ENCODE assay signal across 8 cellular contexts in genomic region chr17:7549401-7550055, GRCh38. TPM values are rescaled to one million over a fixed set of nuclear protein-coding genes. Genes with fewer than 3 reads are reported as not detected.
DNase-seq lines count a peak whose midpoint lies in the region; ATAC-seq and TF ChIP-seq lines count a peak whose summit lies in the region.

No MANE protein-coding gene starts in this region.

- peak overlapping the region; percentile 69 for H3K27ac ChIP-seq in CD4-positive, CD25-positive, alpha-beta regulatory T cell (ENCODE audit: insufficient read depth, low read length, poor library complexity, severe bottlenecking)
- H3K27ac ChIP-seq in ectodermal cell (ENCODE audit: insufficient read depth, low read depth, low read length, poor library complexity, severe bottlenecking) (no peak overlapping the region), muscle layer of colon (ENCODE audit: low read depth, low read length) (peak overlapping the region; percentile 97), tibial artery (peak overlapping the region; percentile 90 to 93)

- TF ChIP-seq CTCF in WTC11 (IDR thresholded peaks at IDR 0.05) (no peak), tibial artery (IDR thresholded peaks at IDR 0.05) (no peak)

- DNase-seq in CD4-positive, CD25-positive, alpha-beta regulatory T cell: peak; percentile 15 to 87 (median 42)
- DNase-seq in WTC11 (ENCODE audit: low spot score): no peak
- no peak for DNase-seq in tibial artery
- no peak for DNase-seq in islet precursor cell

- WGBS in ectodermal cell, 2 experiments: 81 to 83% methylated on average over 20 of the region's 20 CpGs

- intact Hi-C loops in tibial artery (cut with DNase I; ENCODE audit: low total_unique reads): no loop called here

- H3K4me3 Mint-ChIP-seq in CD4-positive, CD25-positive, alpha-beta regulatory T cell: peak overlapping the region; percentile 89 to 96 (median 92)
- H3K4me3 Mint-ChIP-seq in WTC11: peak overlapping the region; percentile 54

- POLR2A ChIA-PET in WTC11 (lab: Charles Lee): interaction anchor here (1.0 to 1.5 kb wide), 3 partner anchors 11 to 200 kb away, joined by 3 to 6 read pairs (median 3); partner anchors contain the start of genes TP53 and WRAP53

- H3K27ac Mint-ChIP-seq in CD4-positive, CD25-positive, alpha-beta regulatory T cell: peak overlapping the region; percentile 88 to 97 (median 92)
- H3K27ac Mint-ChIP-seq in WTC11: no peak overlapping the region

- H3K9ac ChIP-seq in muscle layer of colon (ENCODE audit: low read length): peak overlapping the region; percentile 83

- peaks cover 16% of the 10 kb centered on the region for H3K36me3 Mint-ChIP-seq in CD4-positive, CD25-positive, alpha-beta regulatory T cell
- no peaks in the 10 kb centered on the region for H3K36me3 Mint-ChIP-seq in WTC11

- no peaks in the 10 kb centered on the region for H3K27me3 Mint-ChIP-seq in CD4-positive, CD25-positive, alpha-beta regulatory T cell
- H3K27me3 Mint-ChIP-seq in WTC11 (ENCODE audit: low read depth): peaks cover 10% of the 10 kb centered on the region

- no peaks in the 10 kb centered on the region for H3K36me3 ChIP-seq in CD4-positive, CD25-positive, alpha-beta regulatory T cell (ENCODE audit: control insufficient read depth, insufficient read depth, low read length)
- H3K36me3 ChIP-seq in ectodermal cell (ENCODE audit: control insufficient read depth, insufficient read depth, low read length): no peaks in the 10 kb centered on the region
- H3K36me3 ChIP-seq in muscle layer of colon (ENCODE audit: insufficient read depth, low read length): peaks cover 20% of the 10 kb centered on the region
- peaks cover 3 to 24% (median 13%) of the 10 kb centered on the region in 3 donors for H3K36me3 ChIP-seq in tibial artery

- ATAC-seq in CD4-positive, CD25-positive, alpha-beta regulatory T cell (ENCODE audit: low read depth in 2 of 2): peak; percentile 56 to 63
- ATAC-seq in WTC11: peak; percentile 16
- ATAC-seq in HG03442 (IDR thresholded peaks at IDR 0.05; ENCODE audit: unreplicated experiment): no peak
- ATAC-seq in HG02798 (IDR thresholded peaks at IDR 0.05; ENCODE audit: poor library complexity, unreplicated experiment): no peak

- H3K27me3 ChIP-seq in CD4-positive, CD25-positive, alpha-beta regulatory T cell (ENCODE audit: control insufficient read depth, insufficient read depth, low read length): no peaks in the 10 kb centered on the region
- H3K27me3 ChIP-seq in ectodermal cell (ENCODE audit: control insufficient read depth, insufficient read depth, low read length, poor library complexity, severe bottlenecking): peaks cover 20% of the 10 kb centered on the region
- H3K27me3 ChIP-seq in muscle layer of colon (ENCODE audit: control insufficient read depth in 1 of 2, insufficient read depth in 2 of 2, low read length in 2 of 2): no peaks in the 10 kb centered on the region
- H3K27me3 ChIP-seq in tibial artery: no peaks in the 10 kb centered on the region

- CTCF ChIA-PET in WTC11 (lab: Charles Lee): interaction anchor here (1.0 to 2.0 kb wide), 4 partner anchors 9 to 34 kb away, joined by 3 to 19 read pairs (median 5); partner anchors contain the start of gene TNFSF13

- peaks cover 5 to 63% (median 47%) of the 10 kb centered on the region in 4 donors for H3K4me1 Mint-ChIP-seq in CD4-positive, CD25-positive, alpha-beta regulatory T cell
- H3K4me1 Mint-ChIP-seq in WTC11: peaks cover 6% of the 10 kb centered on the region

- H3K9me3 Mint-ChIP-seq in CD4-positive, CD25-positive, alpha-beta regulatory T cell: no peaks in the 10 kb centered on the region
- no peaks in the 10 kb centered on the region for H3K9me3 Mint-ChIP-seq in WTC11

- H3K4me3 ChIP-seq in CD4-positive, CD25-positive, alpha-beta regulatory T cell (ENCODE audit: low read depth, low read length): peak overlapping the region; percentile 70
- peak overlapping the region; percentile 54 for H3K4me3 ChIP-seq in ectodermal cell (ENCODE audit: insufficient read depth, low read depth, low read length)
- H3K4me3 ChIP-seq in muscle layer of colon (ENCODE audit: low read depth in 1 of 2, low read length in 2 of 2): peak overlapping the region; percentile 43 to 87
- H3K4me3 ChIP-seq in tibial artery: peak overlapping the region; percentile 68 to 75

- H3K9me3 ChIP-seq in CD4-positive, CD25-positive, alpha-beta regulatory T cell (ENCODE audit: control insufficient read depth in 2 of 2, low read length in 2 of 2): no peaks in the 10 kb centered on the region
- no peaks in the 10 kb centered on the region for H3K9me3 ChIP-seq in ectodermal cell (ENCODE audit: control insufficient read depth, low read length)
- H3K9me3 ChIP-seq in muscle layer of colon (ENCODE audit: low read length): no peaks in the 10 kb centered on the region
- no peaks in the 10 kb centered on the region for H3K9me3 ChIP-seq in tibial artery

- peaks cover 51% of the 10 kb centered on the region for H3K4me1 ChIP-seq in CD4-positive, CD25-positive, alpha-beta regulatory T cell (ENCODE audit: control insufficient read depth, insufficient read depth, low read length, poor library complexity, severe bottlenecking)
- H3K4me1 ChIP-seq in ectodermal cell (ENCODE audit: control insufficient read depth, insufficient read depth, low read length) (no peaks in the 10 kb centered on the region), muscle layer of colon (ENCODE audit: insufficient read depth, low read length) (peaks cover 9% of the 10 kb centered on the region), tibial artery (peaks cover 0 to 18% (median 15%) of the 10 kb centered on the region in 4 donors)

TF ChIP-seq in WTC11, 78 proteins besides CTCF, POLR2A, EP300 and RAD21 (continues in another document):
- TF ChIP-seq ZBTB21 (CRISPR knock-in tag; IDR thresholded peaks at IDR 0.05; ENCODE audit: borderline replicate concordance): no peak
- TF ChIP-seq ZMAT4 (CRISPR knock-in tag; IDR thresholded peaks at IDR 0.05): no peak
- no peak for TF ChIP-seq SOX15 (CRISPR knock-in tag; IDR thresholded peaks at IDR 0.05)
- no peak for TF ChIP-seq E2F5 (CRISPR knock-in tag; IDR thresholded peaks at IDR 0.05)
- TF ChIP-seq FOXP1 (CRISPR knock-in tag; IDR thresholded peaks at IDR 0.05; ENCODE audit: borderline replicate concordance): no peak
- TF ChIP-seq CDX4 (CRISPR knock-in tag; IDR thresholded peaks at IDR 0.05; ENCODE audit: borderline replicate concordance): no peak
- no peak for TF ChIP-seq MAX (CRISPR knock-in tag; IDR thresholded peaks at IDR 0.05)
- TF ChIP-seq RORB (CRISPR knock-in tag; IDR thresholded peaks at IDR 0.05): no peak
- TF ChIP-seq ETV6 (CRISPR knock-in tag; IDR thresholded peaks at IDR 0.05): no peak

RNA-seq across cellular contexts. Expression of gene TNFSF12, which starts 0.7 kb away (rescaled TPM):
- 46.9 TPM for total RNA-seq in CD4-positive, CD25-positive, alpha-beta regulatory T cell
- polyA plus RNA-seq in CD4-positive, CD25-positive, alpha-beta regulatory T cell: 10 to 100 TPM; 35.5 to 49.6 (median 41.9) TPM
- 8.1 to 10.5 TPM (median 10.2 TPM) in 3 replicates for total RNA-seq in WTC11 (2021)
- polyA plus RNA-seq in ectodermal cell (2013, experiment 1 of 4): 1.8 TPM
- polyA plus RNA-seq in ectodermal cell (2013, experiment 2 of 4): 2.6 TPM
- 2.9 TPM for polyA plus RNA-seq in ectodermal cell (2013, experiment 3 of 4)
- 2.4 TPM for polyA plus RNA-seq in ectodermal cell (2013, experiment 4 of 4)

RNA-seq across cellular contexts. Expression of gene TNFSF13, which starts 9.0 kb away (rescaled TPM):
- 1.6 TPM for total RNA-seq in CD4-positive, CD25-positive, alpha-beta regulatory T cell
- polyA plus RNA-seq in CD4-positive, CD25-positive, alpha-beta regulatory T cell: under 1 TPM in 3 of 4 donors, not detected in 1; 0.41 to 0.52 (median 0.44) TPM
- total RNA-seq in WTC11 (2021): 2.2 to 3.2 TPM (median 2.9 TPM) in 3 replicates
- polyA plus RNA-seq in ectodermal cell (2013, experiment 1 of 4): 2.6 TPM
- polyA plus RNA-seq in ectodermal cell (2013, experiment 2 of 4): 2.9 TPM
- 2.9 TPM for polyA plus RNA-seq in ectodermal cell (2013, experiment 3 of 4)
- polyA plus RNA-seq in ectodermal cell (2013, experiment 4 of 4): 1.8 TPM

RNA-seq across cellular contexts. Expression of gene SENP3, which starts 12.2 kb away (rescaled TPM):
- total RNA-seq in CD4-positive, CD25-positive, alpha-beta regulatory T cell: 30.7 TPM
- 10 to 100 TPM; 10.1 to 16.1 (median 11.8) TPM for polyA plus RNA-seq in CD4-positive, CD25-positive, alpha-beta regulatory T cell
- 72.2 to 85.4 TPM (median 75.2 TPM) in 3 replicates for total RNA-seq in WTC11 (2021)
- 80.1 TPM for polyA plus RNA-seq in ectodermal cell (2013, experiment 1 of 4)
- 91.7 TPM for polyA plus RNA-seq in ectodermal cell (2013, experiment 2 of 4)
- 62.8 TPM for polyA plus RNA-seq in ectodermal cell (2013, experiment 3 of 4)
- polyA plus RNA-seq in ectodermal cell (2013, experiment 4 of 4): 76.9 TPM

RNA-seq across cellular contexts. Expression of gene CD68, which starts 29.9 kb away (rescaled TPM):
- 0.25 TPM for total RNA-seq in CD4-positive, CD25-positive, alpha-beta regulatory T cell
- polyA plus RNA-seq in CD4-positive, CD25-positive, alpha-beta regulatory T cell: 1 to 10 TPM in 1 of 4 donors, under 1 TPM in 2, not detected in 1; 0.65 to 1.2 (median 0.89) TPM
- 0.41 to 0.87 TPM (median 0.72 TPM) in 3 replicates for total RNA-seq in WTC11 (2021)
- not detected for polyA plus RNA-seq in ectodermal cell (2013, experiment 1 of 4)
- not detected for polyA plus RNA-seq in ectodermal cell (2013, experiment 2 of 4)
- polyA plus RNA-seq in ectodermal cell (2013, experiment 3 of 4): 0.27 TPM
- polyA plus RNA-seq in ectodermal cell (2013, experiment 4 of 4): not detected

RNA-seq across cellular contexts. Expression of gene MPDU1, which starts 34.1 kb away (rescaled TPM):
- 40.0 TPM for total RNA-seq in CD4-positive, CD25-positive, alpha-beta regulatory T cell
- polyA plus RNA-seq in CD4-positive, CD25-positive, alpha-beta regulatory T cell: 10 to 100 TPM; 41.0 to 63.7 (median 48.4) TPM
- total RNA-seq in WTC11 (2021): 55.3 to 57.7 TPM (median 57.0 TPM) in 3 replicates
- polyA plus RNA-seq in ectodermal cell (2013, experiment 1 of 4): 78.2 TPM
- polyA plus RNA-seq in ectodermal cell (2013, experiment 2 of 4): 86.0 TPM
- 49.9 TPM for polyA plus RNA-seq in ectodermal cell (2013, experiment 3 of 4)
- 64.9 TPM for polyA plus RNA-seq in ectodermal cell (2013, experiment 4 of 4)

Comparison
In these comparisons a context has a peak if more than half of its experiments do, and no peak if none do; other contexts are left out.
1. ATAC-seq: peak in CD4-positive, CD25-positive, alpha-beta regulatory T cell (2 of 2) and WTC11 (single experiment); none in HG03442 (single experiment) and HG02798 (single experiment).
2. DNase-seq: peak in CD4-positive, CD25-positive, alpha-beta regulatory T cell (3 of 3); none in WTC11 (single experiment), tibial artery (0 of 2) and islet precursor cell (single experiment).
3. Peak in every context shown above with its lines, with median percentiles within 50 percentile points of each other: H3K4me3 ChIP-seq.